Comparison of ENCODE assay signal across 21 cellular contexts in the genomic region with DNA sequence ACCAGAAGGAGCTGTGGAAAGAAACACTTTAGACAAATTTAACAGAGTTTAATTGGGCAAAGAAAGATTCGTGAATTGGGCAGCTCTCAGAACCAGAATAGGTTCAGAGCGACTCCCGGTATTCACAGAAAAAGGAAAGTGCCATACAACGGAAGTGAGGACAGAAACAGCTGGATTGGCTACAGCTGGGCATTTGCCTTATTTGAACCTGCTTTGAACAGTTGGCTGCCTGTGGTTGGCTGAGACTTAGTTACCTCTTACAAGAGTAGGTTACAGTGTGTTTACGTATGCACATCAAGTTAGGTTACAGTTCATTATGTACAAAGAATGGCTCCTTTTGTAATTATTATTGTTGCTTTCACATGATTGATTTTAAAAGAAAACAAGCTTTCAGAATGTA.
"Had no signal": no experiment of that assay in that cellular context is flagged by ENCODE, and none has a peak within 500 bp of the region (broad histone marks: within the 10 kb centered on the region; RNA-seq: fewer than 3 reads in every experiment).

No MANE protein-coding gene starts in this region.

- DNase-seq: activated CD4-positive, alpha-beta memory T cell treated with anti-CD3 and anti-CD28 coated beads, Interleukin-2, amount 10 ng/mL, durations not matched to agents 7 days and 5 days; activated CD4-positive, alpha-beta T cell treated with anti-CD3 and anti-CD28 coated beads for 36 hours; activated effector memory CD4-positive, alpha-beta T cell treated with Interleukin-2 at 50 U/mL for 16 hours; activated naive CD4-positive, alpha-beta T cell treated with anti-CD3 and anti-CD28 coated beads, Interleukin-2, amount 50 U/mL, for 16 hours; activated T-cell treated with anti-CD3 and anti-CD28 coated beads, Interleukin-2, amount 50 U/mL, for 24 hours; erythroblast; left ventricle myocardium inferior; mucosa of descending colon; naive thymus-derived CD8-positive, alpha-beta T cell; nucleus accumbens; posterior cingulate gyrus; small intestine; stimulated activated naive CD8-positive, alpha-beta T cell treated with anti-CD3 and anti-CD28 coated beads, Interleukin-15, Interleukin-2, amounts not matched to agents 100 U/mL and 50 U/mL, for 24 hours; T-helper 17 cell had no signal

- H3K4me3 ChIP-seq: cardiac muscle cell, gastroesophageal sphincter, left ventricle myocardium inferior, mucosa of descending colon, right atrium auricular region, suprapubic skin had no signal

- H3K9me3 ChIP-seq: gastroesophageal sphincter, left ventricle myocardium inferior, mucosa of descending colon, right atrium auricular region, suprapubic skin had no signal

- H3K36me3 ChIP-seq: cardiac muscle cell, gastroesophageal sphincter, left ventricle myocardium inferior, right atrium auricular region, suprapubic skin had no signal

- H3K36me3 Mint-ChIP-seq: memory B cell; naive thymus-derived CD8-positive, alpha-beta T cell had no signal

- H3K9me3 Mint-ChIP-seq: activated CD4-positive, alpha-beta memory T cell treated with anti-CD3 and anti-CD28 coated beads, Interleukin-2, amount 10 ng/mL, durations not matched to agents 7 days and 5 days; activated T-cell treated with anti-CD3 and anti-CD28 coated beads, Interleukin-2, amount 50 U/mL, for 24 hours; memory B cell; naive thymus-derived CD8-positive, alpha-beta T cell; type B pancreatic cell had no signal

- H3K27me3 ChIP-seq: cardiac muscle cell, gastroesophageal sphincter, right atrium auricular region, suprapubic skin had no signal

- H3K27ac Mint-ChIP-seq: activated CD4-positive, alpha-beta memory T cell treated with anti-CD3 and anti-CD28 coated beads, Interleukin-2, amount 10 ng/mL, durations not matched to agents 7 days and 5 days; activated CD4-positive, alpha-beta T cell treated with anti-CD3 and anti-CD28 coated beads for 36 hours; activated T-cell treated with anti-CD3 and anti-CD28 coated beads, Interleukin-2, amount 50 U/mL, for 24 hours; memory B cell; naive thymus-derived CD8-positive, alpha-beta T cell; T-helper 17 cell; type B pancreatic cell had no signal

- FAIRE-seq: keratinocyte, small intestine had no signal

- H3K27ac ChIP-seq: cardiac muscle cell, gastroesophageal sphincter, left ventricle myocardium inferior, right atrium auricular region, suprapubic skin had no signal

- H3K4me3 Mint-ChIP-seq: activated CD4-positive, alpha-beta memory T cell treated with anti-CD3 and anti-CD28 coated beads, Interleukin-2, amount 10 ng/mL, durations not matched to agents 7 days and 5 days; activated CD4-positive, alpha-beta T cell treated with anti-CD3 and anti-CD28 coated beads for 36 hours; activated T-cell treated with anti-CD3 and anti-CD28 coated beads, Interleukin-2, amount 50 U/mL, for 24 hours; memory B cell; naive thymus-derived CD8-positive, alpha-beta T cell; T-helper 17 cell; type B pancreatic cell had no signal
